3 cellular contexts compared by ENCODE assay signal in the genomic region with DNA sequence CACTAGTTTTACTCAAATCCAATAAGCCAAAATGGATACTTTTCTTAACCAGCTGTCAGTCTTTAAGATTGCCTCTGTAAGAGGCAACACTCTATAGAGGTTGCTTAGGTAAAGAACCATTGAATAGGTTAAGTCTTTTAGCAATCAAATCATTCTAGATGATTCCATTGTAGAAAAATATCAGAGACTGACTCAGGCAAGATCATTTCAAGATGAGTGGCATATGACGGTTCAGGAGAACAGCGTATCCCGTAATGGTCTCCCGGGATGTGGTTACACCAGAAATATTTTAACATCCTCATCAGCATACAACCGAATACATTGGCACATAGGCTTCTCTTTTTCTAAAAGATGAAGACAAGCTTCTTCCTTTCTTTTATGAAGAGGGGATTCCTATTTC.
"Had no signal": no experiment of that assay in that cellular context is flagged by ENCODE, and none has a peak within 500 bp of the region (broad histone marks: within the 10 kb centered on the region; RNA-seq: fewer than 3 reads in every experiment).

No MANE protein-coding gene starts in this region.

- H3K4me3 ChIP-seq: GM12878 had no signal

- DNase-seq: GDM1, GF-D8 had no signal
